ENCODE assay signal across 8 cellular contexts in genomic region chr1:121401375-121401955, GRCh38.
DNase-seq lines count a peak whose midpoint lies in the region; ATAC-seq, FAIRE-seq and TF ChIP-seq lines count a peak whose summit lies in the region.
"Not testable (repeated sequence)": the region's sequence is repeated elsewhere in the genome, so short reads cannot be mapped to it uniquely, and the experiment has no call there.

No MANE protein-coding gene starts in this region.

- intact Hi-C loops in Caco-2 (cut with micrococcal nuclease; ENCODE audit: unreplicated experiment); naive thymus-derived CD4-positive, alpha-beta T cell (cut with micrococcal nuclease): not testable (repeated sequence)
- intact Hi-C loops in activated T-helper 1 cell treated with anti-CD3 and anti-CD28 coated beads, Interleukin-12 subunit alpha, Interleukin-12 subunit beta, Interleukin-2, Interleukin-4 antibody, amounts not matched to agents 30 ng/mL and 10 ng/mL and 1 ng/mL, durations not matched to agents 14 hours and 24 hours and 36 hours (cut with micrococcal nuclease), result loop anchor here (2.0 kb wide), 1 partner anchor 13 kb away; no protein-coding TSS in a partner anchor

- not testable (repeated sequence) for H3K36me3 ChIP-seq in Caco-2 (ENCODE audit: control insufficient read depth, insufficient read depth, low read length); bronchial epithelial cell (ENCODE audit: control insufficient read depth, insufficient read depth, low read length); hepatocyte (replicated peaks; ENCODE audit: insufficient read depth, low read depth); naive thymus-derived CD4-positive, alpha-beta T cell (ENCODE audit: control insufficient read depth in 2 of 3, insufficient read depth in 3 of 3, low read length in 3 of 3)

- not testable (repeated sequence) for H3K4me3 ChIP-seq in Caco-2 (ENCODE audit: low read depth, low read length); hepatocyte; naive thymus-derived CD4-positive, alpha-beta T cell (ENCODE audit: low read length)
- H3K4me3 ChIP-seq in bronchial epithelial cell (ENCODE audit: low read depth, low read length), result peak overlapping the region; percentile 15

- H3K4me2 ChIP-seq in hepatocyte, result peak overlapping the region; percentile 65

- POLR2A ChIA-PET in Caco-2 (lab: Charles Lee), result not testable (repeated sequence)
- POLR2A ChIA-PET in naive thymus-derived CD4-positive, alpha-beta T cell (lab: Charles Lee), result interaction anchor here (0.6 kb wide), 1 partner anchor 65 kb away, joined by 3 read pairs; no protein-coding TSS in a partner anchor

- not testable (repeated sequence) for H3K9me3 ChIP-seq in Caco-2; hepatocyte (ENCODE audit: low read depth); naive thymus-derived CD4-positive, alpha-beta T cell (ENCODE audit: control insufficient read depth in 2 of 3, low read length in 3 of 3)

- peak overlapping the region; percentile 31 for H3K27ac Mint-ChIP-seq in Caco-2 (ENCODE audit: unreplicated experiment)
- H3K27ac Mint-ChIP-seq in activated T-helper 1 cell treated with anti-CD3 and anti-CD28 coated beads, Interleukin-12 subunit alpha, Interleukin-12 subunit beta, Interleukin-2, Interleukin-4 antibody, amounts not matched to agents 30 ng/mL and 10 ng/mL and 1 ng/mL, durations not matched to agents 14 hours and 24 hours and 36 hours, result peak overlapping the region; percentile 10
- H3K27ac Mint-ChIP-seq in naive thymus-derived CD4-positive, alpha-beta T cell, result peak overlapping the region in 8 of 9 donors; percentile 5 to 91 (median 66)
- peak overlapping the region; percentile 49 for H3K27ac Mint-ChIP-seq in stimulated activated memory B cell treated with anti-CD40 and anti-IgM and Interleukin-4, amounts not matched to agents 10 μg/mL and 1 μg/mL and 100 μg/mL, for 72 hours

- not testable (repeated sequence) for H3K4me1 ChIP-seq in Caco-2; hepatocyte (ENCODE audit: insufficient read depth); naive thymus-derived CD4-positive, alpha-beta T cell (ENCODE audit: control insufficient read depth in 2 of 2, insufficient read depth in 2 of 2, low read length in 2 of 2)

- peaks cover 19% of the 10 kb centered on the region for H3K9me3 Mint-ChIP-seq in Caco-2 (ENCODE audit: unreplicated experiment)
- peaks cover 19% of the 10 kb centered on the region for H3K9me3 Mint-ChIP-seq in activated T-helper 1 cell treated with anti-CD3 and anti-CD28 coated beads, Interleukin-12 subunit alpha, Interleukin-12 subunit beta, Interleukin-2, Interleukin-4 antibody, amounts not matched to agents 30 ng/mL and 10 ng/mL and 1 ng/mL, durations not matched to agents 14 hours and 24 hours and 36 hours
- H3K9me3 Mint-ChIP-seq in naive thymus-derived CD4-positive, alpha-beta T cell, result peaks cover 15 to 31% (median 18%) of the 10 kb centered on the region in 11 donors
- H3K9me3 Mint-ChIP-seq in stimulated activated memory B cell treated with anti-CD40 and anti-IgM and Interleukin-4, amounts not matched to agents 10 μg/mL and 1 μg/mL and 100 μg/mL, for 72 hours, result peaks cover 17% of the 10 kb centered on the region

- H3K9me2 ChIP-seq in hepatocyte (replicated peaks; ENCODE audit: insufficient read depth), result not testable (repeated sequence)

- ATAC-seq in naive thymus-derived CD4-positive, alpha-beta T cell; stimulated activated memory B cell treated with anti-CD40 and anti-IgM and Interleukin-4, amounts not matched to agents 10 μg/mL and 1 μg/mL and 100 μg/mL, for 72 hours: not testable (repeated sequence)

- H3K27me3 ChIP-seq in Caco-2 (replicated peaks; ENCODE audit: control insufficient read depth, insufficient read depth, low read length); bronchial epithelial cell (ENCODE audit: control insufficient read depth, insufficient read depth, low read length); hepatocyte; naive thymus-derived CD4-positive, alpha-beta T cell (ENCODE audit: control insufficient read depth in 2 of 2, insufficient read depth in 2 of 2, low read length in 2 of 2): not testable (repeated sequence)

- WGBS in hepatocyte (ENCODE audit: low lambda C conversion rate, missing lambda C conversion rate), result 28% methylated on average over 26 of the region's 26 CpGs

- not testable (repeated sequence) for FAIRE-seq in bronchial epithelial cell (lab: Jason Lieb, UNC)

- CTCF ChIA-PET in Caco-2 (lab: Charles Lee); naive thymus-derived CD4-positive, alpha-beta T cell (lab: Charles Lee): not testable (repeated sequence)

- not testable (repeated sequence) for H3K27me3 Mint-ChIP-seq in Caco-2 (ENCODE audit: insufficient read depth, unreplicated experiment); activated T-helper 1 cell treated with anti-CD3 and anti-CD28 coated beads, Interleukin-12 subunit alpha, Interleukin-12 subunit beta, Interleukin-2, Interleukin-4 antibody, amounts not matched to agents 30 ng/mL and 10 ng/mL and 1 ng/mL, durations not matched to agents 14 hours and 24 hours and 36 hours (ENCODE audit: insufficient read depth)
- H3K27me3 Mint-ChIP-seq in naive thymus-derived CD4-positive, alpha-beta T cell, result peaks cover 6 to 15% (median 7%) of the 10 kb centered on the region in 5 donors
- peaks cover 20% of the 10 kb centered on the region for H3K27me3 Mint-ChIP-seq in stimulated activated memory B cell treated with anti-CD40 and anti-IgM and Interleukin-4, amounts not matched to agents 10 μg/mL and 1 μg/mL and 100 μg/mL, for 72 hours

- TF ChIP-seq CTCF in Caco-2 (IDR thresholded peaks at IDR 0.05; ENCODE audit: insufficient read depth in 1 of 2, low read depth in 1 of 2, low read length in 1 of 2, severe bottlenecking in 1 of 2, unreplicated experiment in 1 of 2); VCaP (conservative IDR thresholded peaks at IDR 0.05); bronchial epithelial cell (IDR thresholded peaks at IDR 0.05; ENCODE audit: insufficient read depth, low read length, severe bottlenecking); hepatocyte (IDR thresholded peaks at IDR 0.05; ENCODE audit: poor library complexity): not testable (repeated sequence)

- not testable (repeated sequence) for BruUV-seq in Caco-2 (replicated peaks; lab: Mats Ljungman, UMichigan)

- H3K4me1 Mint-ChIP-seq in Caco-2 (ENCODE audit: low read depth, unreplicated experiment), result not testable (repeated sequence)
- H3K4me1 Mint-ChIP-seq in activated T-helper 1 cell treated with anti-CD3 and anti-CD28 coated beads, Interleukin-12 subunit alpha, Interleukin-12 subunit beta, Interleukin-2, Interleukin-4 antibody, amounts not matched to agents 30 ng/mL and 10 ng/mL and 1 ng/mL, durations not matched to agents 14 hours and 24 hours and 36 hours (ENCODE audit: low read depth), result peaks cover 13% of the 10 kb centered on the region
- H3K4me1 Mint-ChIP-seq in naive thymus-derived CD4-positive, alpha-beta T cell, result peaks cover 11 to 20% (median 16%) of the 10 kb centered on the region in 7 donors
- peaks cover 19% of the 10 kb centered on the region for H3K4me1 Mint-ChIP-seq in stimulated activated memory B cell treated with anti-CD40 and anti-IgM and Interleukin-4, amounts not matched to agents 10 μg/mL and 1 μg/mL and 100 μg/mL, for 72 hours

- H4K20me1 ChIP-seq in hepatocyte (ENCODE audit: insufficient read depth, poor library complexity, severe bottlenecking), result not testable (repeated sequence)

- H2AFZ ChIP-seq in hepatocyte, result not testable (repeated sequence)

- not testable (repeated sequence) for DNase-seq in Caco-2; activated T-helper 1 cell treated with anti-CD3 and anti-CD28 coated beads, Interleukin-12 subunit alpha, Interleukin-12 subunit beta, Interleukin-2, Interleukin-4 antibody, amounts not matched to agents 30 ng/mL and 10 ng/mL and 1 ng/mL, durations not matched to agents 14 hours and 24 hours and 36 hours (ENCODE audit: low spot score); bronchial epithelial cell (ENCODE audit: low read depth); hepatocyte (ENCODE audit: low spot score)
- DNase-seq in NCI-H345 (lab: John Stamatoyannopoulos, UW), result peak; percentile 11
- DNase-seq in naive thymus-derived CD4-positive, alpha-beta T cell, result peak in 6 of 9 donors; percentile 18 to 47 (median 32)

- H3K27ac ChIP-seq in VCaP, result peak overlapping the region; percentile 65
- H3K27ac ChIP-seq in hepatocyte; naive thymus-derived CD4-positive, alpha-beta T cell (ENCODE audit: low read depth, low read length): not testable (repeated sequence)

- peaks cover 14% of the 10 kb centered on the region for H3K36me3 Mint-ChIP-seq in Caco-2 (ENCODE audit: insufficient read depth, unreplicated experiment)
- peaks cover 17% of the 10 kb centered on the region for H3K36me3 Mint-ChIP-seq in activated T-helper 1 cell treated with anti-CD3 and anti-CD28 coated beads, Interleukin-12 subunit alpha, Interleukin-12 subunit beta, Interleukin-2, Interleukin-4 antibody, amounts not matched to agents 30 ng/mL and 10 ng/mL and 1 ng/mL, durations not matched to agents 14 hours and 24 hours and 36 hours (ENCODE audit: low read depth)
- peaks cover 11 to 24% (median 16%) of the 10 kb centered on the region in 5 donors for H3K36me3 Mint-ChIP-seq in naive thymus-derived CD4-positive, alpha-beta T cell
- peaks cover 17% of the 10 kb centered on the region for H3K36me3 Mint-ChIP-seq in stimulated activated memory B cell treated with anti-CD40 and anti-IgM and Interleukin-4, amounts not matched to agents 10 μg/mL and 1 μg/mL and 100 μg/mL, for 72 hours

- peak overlapping the region; percentile 21 for H3K4me3 Mint-ChIP-seq in Caco-2 (ENCODE audit: unreplicated experiment)
- peak overlapping the region; percentile 55 for H3K4me3 Mint-ChIP-seq in activated T-helper 1 cell treated with anti-CD3 and anti-CD28 coated beads, Interleukin-12 subunit alpha, Interleukin-12 subunit beta, Interleukin-2, Interleukin-4 antibody, amounts not matched to agents 30 ng/mL and 10 ng/mL and 1 ng/mL, durations not matched to agents 14 hours and 24 hours and 36 hours
- H3K4me3 Mint-ChIP-seq in naive thymus-derived CD4-positive, alpha-beta T cell, result peak overlapping the region; percentile 53 to 83 (median 67)
- H3K4me3 Mint-ChIP-seq in stimulated activated memory B cell treated with anti-CD40 and anti-IgM and Interleukin-4, amounts not matched to agents 10 μg/mL and 1 μg/mL and 100 μg/mL, for 72 hours, result peak overlapping the region; percentile 10

- H3K79me2 ChIP-seq in hepatocyte, result not testable (repeated sequence)

Comparison
In these comparisons a context has a peak if more than half of its experiments do, and no peak if none do; other contexts are left out.
1. H3K27ac Mint-ChIP-seq: peak in every context shown above with its lines; median percentile 66 in naive thymus-derived CD4-positive, alpha-beta T cell; 49 in stimulated activated memory B cell treated with anti-CD40 and anti-IgM and Interleukin-4, amounts not matched to agents 10 μg/mL and 1 μg/mL and 100 μg/mL, for 72 hours; 31 in Caco-2; 10 in activated T-helper 1 cell treated with anti-CD3 and anti-CD28 coated beads, Interleukin-12 subunit alpha, Interleukin-12 subunit beta, Interleukin-2, Interleukin-4 antibody, amounts not matched to agents 30 ng/mL and 10 ng/mL and 1 ng/mL, durations not matched to agents 14 hours and 24 hours and 36 hours.
2. H3K4me3 Mint-ChIP-seq: peak in every context shown above with its lines; median percentile 67 in naive thymus-derived CD4-positive, alpha-beta T cell; 55 in activated T-helper 1 cell treated with anti-CD3 and anti-CD28 coated beads, Interleukin-12 subunit alpha, Interleukin-12 subunit beta, Interleukin-2, Interleukin-4 antibody, amounts not matched to agents 30 ng/mL and 10 ng/mL and 1 ng/mL, durations not matched to agents 14 hours and 24 hours and 36 hours; 21 in Caco-2; 10 in stimulated activated memory B cell treated with anti-CD40 and anti-IgM and Interleukin-4, amounts not matched to agents 10 μg/mL and 1 μg/mL and 100 μg/mL, for 72 hours.